In genomic region chr19:41853344-41853743, GRCh38 we compare ENCODE assay signal across 12 cellular contexts. TPM values are rescaled to one million over a fixed set of nuclear protein-coding genes. Genes with fewer than 3 reads are reported as not detected.
"Had no signal": no experiment of that assay in that cellular context is flagged by ENCODE, and none has a peak within 500 bp of the region (broad histone marks: within the 10 kb centered on the region; RNA-seq: fewer than 3 reads in every experiment).

No MANE protein-coding gene starts in this region.

- H3K4me3 ChIP-seq: GM23248 had no signal

- H3K9ac ChIP-seq: GM23248, KMS-11 had no signal

- H3K27ac ChIP-seq: GM23248, HL-60, KMS-11 had no signal

- H3K4me2 ChIP-seq: KMS-11 had no signal

- DNase-seq: GM23248, GOT3, H9, HCEC 1CT, HFFc6, IMR-90, Karpas-422, KBM-7 had no signal

- H2AFZ ChIP-seq: GM23248 had no signal

RNA-seq across cellular contexts. Expression of gene DMRTC2, which starts 8.5 kb away (rescaled TPM):
- total RNA-seq: GM23248, H4, H9, HFFc6, HT1080, IMR-90 had no signal
- polyA plus RNA-seq: GM23248, IMR-90 had no signal

RNA-seq across cellular contexts. Expression of gene LYPD4, which starts 8.9 kb away (rescaled TPM):
- total RNA-seq: GM23248, H9, HFFc6, HT1080, IMR-90 had no signal
- polyA plus RNA-seq: GM23248, IMR-90 had no signal

RNA-seq across cellular contexts. Expression of gene CD79A, which starts 23.7 kb away (rescaled TPM):
- total RNA-seq: GM23248, H4, HT1080, IMR-90 had no signal
- polyA plus RNA-seq: GM23248 had no signal
